12 cellular contexts compared by ENCODE assay signal in the genomic region with DNA sequence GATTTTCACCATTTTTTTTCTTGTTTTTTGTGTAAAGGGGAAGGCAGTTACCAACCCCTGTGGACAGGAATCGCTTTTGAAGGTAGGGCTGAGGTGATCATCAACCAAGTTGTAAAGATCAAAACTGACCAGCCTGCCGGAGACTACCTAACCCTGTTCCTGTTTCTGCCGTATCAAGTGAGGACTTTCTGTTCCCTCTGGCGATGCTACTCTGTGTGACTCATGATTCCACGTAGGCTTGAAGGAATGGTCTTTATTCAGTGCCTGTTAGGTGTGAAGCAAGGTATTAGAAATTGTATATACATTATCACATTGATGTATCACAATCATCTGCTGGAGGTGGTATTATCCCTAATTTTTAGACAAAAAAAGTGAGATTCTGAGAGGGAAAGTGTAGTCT.
DNase-seq lines count a peak whose midpoint lies in the region; ATAC-seq, FAIRE-seq and TF ChIP-seq lines count a peak whose summit lies in the region.
"Had no signal": no experiment of that assay in that cellular context is flagged by ENCODE, and none has a peak within 500 bp of the region (broad histone marks: within the 10 kb centered on the region; RNA-seq: fewer than 3 reads in every experiment).

No MANE protein-coding gene starts in this region.

- TF ChIP-seq POLR2A in stomach (IDR thresholded peaks at IDR 0.05), result no peak

- H2AFZ ChIP-seq in GM23338, result no peak overlapping the region

- H3K27ac Mint-ChIP-seq in GM23338, result peak overlapping the region; percentile 62; the same call in 1 of the 2 replicates
- H3K27ac Mint-ChIP-seq in T-helper 2 cell treated with Interferon-gamma antibody and Interleukin-4, amounts not matched to agents 5 μg/mL and 100 μg/mL, for 36 hours, result no peak overlapping the region
- H3K27ac Mint-ChIP-seq: IgD-negative memory B cell had no signal

- no peaks in the 10 kb centered on the region for H3F3A ChIP-seq in GM23338 (replicated peaks; ENCODE audit: low read depth)

- H3K9me2 ChIP-seq in GM23338 (ENCODE audit: insufficient read depth), result no peaks in the 10 kb centered on the region

- H3K27me3 ChIP-seq in GM23338 (ENCODE audit: insufficient read depth) (no peaks in the 10 kb centered on the region), stomach (no peaks in the 10 kb centered on the region)
- H3K27me3 ChIP-seq: spleen had no signal

- peak overlapping the region; percentile 10; the same call in 1 of the 2 replicates for H3K27ac ChIP-seq in GM23338 (ENCODE audit: low read depth)
- no peak overlapping the region for H3K27ac ChIP-seq in stomach
- H3K27ac ChIP-seq: spleen had no signal

- H4K20me1 ChIP-seq in GM23338 (replicated peaks; ENCODE audit: insufficient read depth), result peaks cover 7% of the 10 kb centered on the region; the same call in 1 of the 2 replicates

- peaks cover 58% of the 10 kb centered on the region for H3K4me1 Mint-ChIP-seq in GM23338
- H3K4me1 Mint-ChIP-seq in T-helper 2 cell treated with Interferon-gamma antibody and Interleukin-4, amounts not matched to agents 5 μg/mL and 100 μg/mL, for 36 hours (ENCODE audit: low read depth), result peaks cover 7% of the 10 kb centered on the region

- peaks cover 100% of the 10 kb centered on the region for H3K79me2 ChIP-seq in GM23338 (replicated peaks; ENCODE audit: insufficient read depth)

- ATAC-seq in GM23338, result peak; percentile 18; the same call in 1 of the 3 replicates
- no peak for ATAC-seq in HG03520 (IDR thresholded peaks at IDR 0.05; ENCODE audit: unreplicated experiment)

- no peak overlapping the region for H3K4me3 Mint-ChIP-seq in GM23338
- H3K4me3 Mint-ChIP-seq in T-helper 2 cell treated with Interferon-gamma antibody and Interleukin-4, amounts not matched to agents 5 μg/mL and 100 μg/mL, for 36 hours, result no peak overlapping the region
- H3K4me3 Mint-ChIP-seq: IgD-negative memory B cell had no signal

- TF ChIP-seq CTCF in GM23338 (conservative IDR thresholded peaks at IDR 0.05; ENCODE audit: low read depth in 2 of 2) (no peak), fibroblast of pulmonary artery (IDR thresholded peaks at IDR 0.05; ENCODE audit: low read length, missing control alignments) (no peak), stomach (IDR thresholded peaks at IDR 0.05) (no peak)

- no peaks in the 10 kb centered on the region for H3K9me3 Mint-ChIP-seq in GM23338
- H3K9me3 Mint-ChIP-seq in T-helper 2 cell treated with Interferon-gamma antibody and Interleukin-4, amounts not matched to agents 5 μg/mL and 100 μg/mL, for 36 hours, result no peaks in the 10 kb centered on the region
- H3K9me3 Mint-ChIP-seq: IgD-negative memory B cell had no signal

- TF ChIP-seq EP300 in stomach (IDR thresholded peaks at IDR 0.05), result peak; percentile 28

- H3K36me3 Mint-ChIP-seq in GM23338 (ENCODE audit: low read depth), result peaks cover 34% of the 10 kb centered on the region
- H3K36me3 Mint-ChIP-seq in T-helper 2 cell treated with Interferon-gamma antibody and Interleukin-4, amounts not matched to agents 5 μg/mL and 100 μg/mL, for 36 hours (ENCODE audit: low read depth), result no peaks in the 10 kb centered on the region
- H3K36me3 Mint-ChIP-seq: IgD-negative memory B cell had no signal

- no peak overlapping the region for H3K4me2 ChIP-seq in GM23338

- H3K9me3 ChIP-seq in stomach, result no peaks in the 10 kb centered on the region
- H3K9me3 ChIP-seq: Caco-2, spleen had no signal

- FAIRE-seq in RCC 7860 (lab: Jason Lieb, UNC), result no peak

- DNase-seq in GM23338 (ENCODE audit: low spot score) (no peak), RCC 7860 (ENCODE audit: low spot score) (peak; percentile 35), fibroblast of pulmonary artery (ENCODE audit: low read depth) (peak; percentile 76), stomach (no peak), NCI-H1436 (lab: John Stamatoyannopoulos, UW) (no peak)
- DNase-seq in T-helper 2 cell treated with Interferon-gamma antibody and Interleukin-4, amounts not matched to agents 5 μg/mL and 100 μg/mL, for 36 hours (ENCODE audit: low spot score), result no peak
- DNase-seq: anterior cingulate cortex, Caco-2, NCI-H2081, spleen had no signal

- H3K4me3 ChIP-seq in GM23338 (no peak overlapping the region), fibroblast of pulmonary artery (replicated peaks; ENCODE audit: low read depth, low read length) (no peak overlapping the region), stomach (no peak overlapping the region)
- H3K4me3 ChIP-seq: spleen had no signal

- H3K36me3 ChIP-seq in GM23338 (ENCODE audit: insufficient read depth) (no peaks in the 10 kb centered on the region; the same call in 1 of the 2 replicates), stomach (no peaks in the 10 kb centered on the region)
- H3K36me3 ChIP-seq: spleen had no signal

- 59 to 87% (median 81%) methylated on average over 5 of the region's 5 CpGs for WGBS in stomach, 5 donors

- no peaks in the 10 kb centered on the region for H3K27me3 Mint-ChIP-seq in GM23338 (ENCODE audit: insufficient read depth, low read depth, poor library complexity)
- no peaks in the 10 kb centered on the region for H3K27me3 Mint-ChIP-seq in T-helper 2 cell treated with Interferon-gamma antibody and Interleukin-4, amounts not matched to agents 5 μg/mL and 100 μg/mL, for 36 hours (ENCODE audit: low read depth)
- H3K27me3 Mint-ChIP-seq: IgD-negative memory B cell had no signal

- H3K4me1 ChIP-seq in GM23338 (ENCODE audit: insufficient read depth) (peaks cover 56% of the 10 kb centered on the region), stomach (peaks cover 8 to 26% (median 17%) of the 10 kb centered on the region in 4 donors)
- H3K4me1 ChIP-seq: spleen had no signal

- intact Hi-C loops in stomach (cut with DNase I; ENCODE audit: low total_unique reads), result no loop called here

TF ChIP-seq in GM23338, 12 proteins besides CTCF, POLR2A, EP300 and RAD21 (continues in another document):
- no peak for TF ChIP-seq POLR2AphosphoS5 (IDR thresholded peaks at IDR 0.05; ENCODE audit: low read depth)
- TF ChIP-seq, protein P1, sequence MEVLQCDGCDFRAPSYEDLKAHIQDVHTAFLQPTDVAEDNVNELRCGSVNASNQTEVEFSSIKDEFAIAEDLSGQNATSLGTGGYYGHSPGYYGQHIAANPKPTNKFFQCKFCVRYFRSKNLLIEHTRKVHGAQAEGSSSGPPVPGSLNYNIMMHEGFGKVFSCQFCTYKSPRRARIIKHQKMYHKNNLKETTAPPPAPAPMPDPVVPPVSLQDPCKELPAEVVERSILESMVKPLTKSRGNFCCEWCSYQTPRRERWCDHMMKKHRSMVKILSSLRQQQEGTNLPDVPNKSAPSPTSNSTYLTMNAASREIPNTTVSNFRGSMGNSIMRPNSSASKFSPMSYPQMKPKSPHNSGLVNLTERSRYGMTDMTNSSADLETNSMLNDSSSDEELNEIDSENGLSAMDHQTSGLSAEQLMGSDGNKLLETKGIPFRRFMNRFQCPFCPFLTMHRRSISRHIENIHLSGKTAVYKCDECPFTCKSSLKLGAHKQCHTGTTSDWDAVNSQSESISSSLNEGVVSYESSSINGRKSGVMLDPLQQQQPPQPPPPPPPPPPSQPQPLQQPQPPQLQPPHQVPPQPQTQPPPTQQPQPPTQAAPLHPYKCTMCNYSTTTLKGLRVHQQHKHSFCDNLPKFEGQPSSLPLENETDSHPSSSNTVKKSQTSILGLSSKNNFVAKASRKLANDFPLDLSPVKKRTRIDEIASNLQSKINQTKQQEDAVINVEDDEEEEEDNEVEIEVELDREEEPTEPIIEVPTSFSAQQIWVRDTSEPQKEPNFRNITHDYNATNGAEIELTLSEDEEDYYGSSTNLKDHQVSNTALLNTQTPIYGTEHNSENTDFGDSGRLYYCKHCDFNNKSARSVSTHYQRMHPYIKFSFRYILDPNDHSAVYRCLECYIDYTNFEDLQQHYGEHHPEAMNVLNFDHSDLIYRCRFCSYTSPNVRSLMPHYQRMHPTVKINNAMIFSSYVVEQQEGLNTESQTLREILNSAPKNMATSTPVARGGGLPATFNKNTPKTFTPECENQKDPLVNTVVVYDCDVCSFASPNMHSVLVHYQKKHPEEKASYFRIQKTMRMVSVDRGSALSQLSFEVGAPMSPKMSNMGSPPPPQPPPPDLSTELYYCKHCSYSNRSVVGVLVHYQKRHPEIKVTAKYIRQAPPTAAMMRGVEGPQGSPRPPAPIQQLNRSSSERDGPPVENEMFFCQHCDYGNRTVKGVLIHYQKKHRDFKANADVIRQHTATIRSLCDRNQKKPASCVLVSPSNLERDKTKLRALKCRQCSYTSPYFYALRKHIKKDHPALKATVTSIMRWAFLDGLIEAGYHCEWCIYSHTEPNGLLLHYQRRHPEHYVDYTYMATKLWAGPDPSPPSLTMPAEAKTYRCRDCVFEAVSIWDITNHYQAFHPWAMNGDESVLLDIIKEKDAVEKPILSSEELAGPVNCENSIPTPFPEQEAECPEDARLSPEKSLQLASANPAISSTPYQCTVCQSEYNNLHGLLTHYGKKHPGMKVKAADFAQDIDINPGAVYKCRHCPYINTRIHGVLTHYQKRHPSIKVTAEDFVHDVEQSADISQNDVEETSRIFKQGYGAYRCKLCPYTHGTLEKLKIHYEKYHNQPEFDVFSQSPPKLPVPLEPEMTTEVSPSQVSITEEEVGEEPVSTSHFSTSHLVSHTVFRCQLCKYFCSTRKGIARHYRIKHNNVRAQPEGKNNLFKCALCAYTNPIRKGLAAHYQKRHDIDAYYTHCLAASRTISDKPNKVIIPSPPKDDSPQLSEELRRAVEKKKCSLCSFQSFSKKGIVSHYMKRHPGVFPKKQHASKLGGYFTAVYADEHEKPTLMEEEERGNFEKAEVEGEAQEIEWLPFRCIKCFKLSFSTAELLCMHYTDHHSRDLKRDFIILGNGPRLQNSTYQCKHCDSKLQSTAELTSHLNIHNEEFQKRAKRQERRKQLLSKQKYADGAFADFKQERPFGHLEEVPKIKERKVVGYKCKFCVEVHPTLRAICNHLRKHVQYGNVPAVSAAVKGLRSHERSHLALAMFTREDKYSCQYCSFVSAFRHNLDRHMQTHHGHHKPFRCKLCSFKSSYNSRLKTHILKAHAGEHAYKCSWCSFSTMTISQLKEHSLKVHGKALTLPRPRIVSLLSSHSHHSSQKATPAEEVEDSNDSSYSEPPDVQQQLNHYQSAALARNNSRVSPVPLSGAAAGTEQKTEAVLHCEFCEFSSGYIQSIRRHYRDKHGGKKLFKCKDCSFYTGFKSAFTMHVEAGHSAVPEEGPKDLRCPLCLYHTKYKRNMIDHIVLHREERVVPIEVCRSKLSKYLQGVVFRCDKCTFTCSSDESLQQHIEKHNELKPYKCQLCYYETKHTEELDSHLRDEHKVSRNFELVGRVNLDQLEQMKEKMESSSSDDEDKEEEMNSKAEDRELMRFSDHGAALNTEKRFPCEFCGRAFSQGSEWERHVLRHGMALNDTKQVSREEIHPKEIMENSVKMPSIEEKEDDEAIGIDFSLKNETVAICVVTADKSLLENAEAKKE (CRISPR knock-in tag; IDR thresholded peaks at IDR 0.05), result no peak
- no peak for TF ChIP-seq ZNF331 (CRISPR knock-in tag; IDR thresholded peaks at IDR 0.05; ENCODE audit: low read depth)

Comparison
In these comparisons a context has a peak if more than half of its experiments do, and no peak if none do; other contexts are left out.
1. DNase-seq: peak in RCC 7860 (single experiment) and fibroblast of pulmonary artery (single experiment); none in GM23338 (single experiment), stomach (single experiment), T-helper 2 cell treated with Interferon-gamma antibody and Interleukin-4, amounts not matched to agents 5 μg/mL and 100 μg/mL, for 36 hours (single experiment) and NCI-H1436 (single experiment).